In the genomic region with DNA sequence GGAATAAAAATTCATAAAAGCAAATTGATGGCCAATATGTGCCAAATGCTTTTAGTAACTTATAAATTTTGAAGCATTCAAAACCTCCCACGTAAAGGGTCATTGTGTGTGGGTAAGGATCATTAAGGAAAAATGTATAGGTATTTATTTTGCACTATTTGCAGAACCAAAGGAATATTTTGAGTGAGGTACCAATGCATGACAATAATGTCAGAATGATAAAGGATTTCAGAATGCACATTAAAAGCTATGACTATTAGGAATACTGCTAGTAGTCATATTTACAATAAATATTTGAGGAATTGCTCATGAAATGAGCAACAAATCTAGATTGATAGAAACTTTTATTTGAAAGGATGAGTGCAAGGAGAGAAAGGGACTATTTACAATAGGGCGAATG, we compare ENCODE assay signal across 23 cellular contexts.
DNase-seq lines count a peak whose midpoint lies in the region; ATAC-seq, FAIRE-seq and TF ChIP-seq lines count a peak whose summit lies in the region.
"Had no signal": no experiment of that assay in that cellular context is flagged by ENCODE, and none has a peak within 500 bp of the region (broad histone marks: within the 10 kb centered on the region; RNA-seq: fewer than 3 reads in every experiment).

No MANE protein-coding gene starts in this region.

- H3K56ac ChIP-seq in H1 (replicated peaks; ENCODE audit: insufficient read length, low read depth, low read length) = no peak overlapping the region

- H3K14ac ChIP-seq in H1 (ENCODE audit: insufficient read length) = no peak overlapping the region

- H3K9me3 Mint-ChIP-seq in stimulated activated memory B cell treated with anti-CD40 and anti-IgM and Interleukin-4, amounts not matched to agents 10 μg/mL and 1 μg/mL and 100 μg/mL, for 72 hours = no peaks in the 10 kb centered on the region

- no peak overlapping the region for H3K4me3 ChIP-seq in A549
- no peak overlapping the region for H3K4me3 ChIP-seq in SU-DHL-6 (ENCODE audit: insufficient read depth, low read length, poor library complexity, severe bottlenecking)
- no peak overlapping the region for H3K4me3 ChIP-seq in H1 (ENCODE audit: extremely low read depth in 1 of 4, insufficient read depth in 2 of 4, low read depth in 3 of 4, low read length in 4 of 4)
- H3K4me3 ChIP-seq: BLaER1 had no signal

- no peak overlapping the region for H3K18ac ChIP-seq in H1 (ENCODE audit: extremely low read depth, low read length)

- 5% methylated on average over 2 of the region's 2 CpGs for WGBS in A549 (ENCODE audit: missing lambda C conversion rate)
- 97% methylated on average over 2 of the region's 2 CpGs; no CpG with 5 or more reads in 1 of the 2 experiments for WGBS in H1 (ENCODE audit: extremely low coverage in 1 of 2, insufficient coverage in 1 of 2, insufficient read length in 1 of 2, insufficient replicate concordance in 2 of 2, low coverage in 1 of 2, low lambda C conversion rate in 2 of 2, missing lambda C conversion rate in 1 of 2), 2 experiments

- no peaks in the 10 kb centered on the region for H3K27me3 Mint-ChIP-seq in stimulated activated memory B cell treated with anti-CD40 and anti-IgM and Interleukin-4, amounts not matched to agents 10 μg/mL and 1 μg/mL and 100 μg/mL, for 72 hours
- H3K27me3 Mint-ChIP-seq: CD4-positive, alpha-beta T cell had no signal

- H3K4ac ChIP-seq in H1 (replicated peaks; ENCODE audit: insufficient read length, low read depth, low read length) = no peak overlapping the region

- POLR2A ChIA-PET in A549 (lab: Yijun Ruan, JAX) (no interaction called here), H1 (lab: Charles Lee; ENCODE audit: partially characterized antibody) (no interaction called here)

- H2AK5ac ChIP-seq in H1 (ENCODE audit: low read depth, low read length) = no peak overlapping the region

- no peak overlapping the region for H2BK120ac ChIP-seq in H1 (replicated peaks; ENCODE audit: low read depth, low read length)

- H3K9me3 ChIP-seq in A549 = no peaks in the 10 kb centered on the region
- H3K9me3 ChIP-seq in SU-DHL-6 (ENCODE audit: insufficient read depth, low read length) = no peaks in the 10 kb centered on the region
- H3K9me3 ChIP-seq in H1 (ENCODE audit: insufficient read depth in 2 of 2, low read depth in 1 of 2, low read length in 1 of 2) = no peaks in the 10 kb centered on the region
- H3K9me3 ChIP-seq: BE2C, BLaER1, Caco-2 had no signal

- H4K5ac ChIP-seq in H1 (ENCODE audit: insufficient read length, low read depth, low read length) = no peak overlapping the region

- H4K91ac ChIP-seq in H1 (replicated peaks; ENCODE audit: insufficient read length, low read length) = no peak overlapping the region

- TF ChIP-seq EP300 in A549 (IDR thresholded peaks at IDR 0.05) (no peak), H1 (IDR thresholded peaks at IDR 0.05; ENCODE audit: borderline replicate concordance in 1 of 2, low read depth in 2 of 2, low read length in 2 of 2) (no peak)

- no peak overlapping the region for H3K23ac ChIP-seq in H1 (ENCODE audit: insufficient read length)

- no peaks in the 10 kb centered on the region for H3K4me1 Mint-ChIP-seq in stimulated activated memory B cell treated with anti-CD40 and anti-IgM and Interleukin-4, amounts not matched to agents 10 μg/mL and 1 μg/mL and 100 μg/mL, for 72 hours

- H3K4me3 Mint-ChIP-seq in stimulated activated memory B cell treated with anti-CD40 and anti-IgM and Interleukin-4, amounts not matched to agents 10 μg/mL and 1 μg/mL and 100 μg/mL, for 72 hours = no peak overlapping the region
- H3K4me3 Mint-ChIP-seq: CD4-positive, alpha-beta T cell; CD8-positive, alpha-beta T cell had no signal

- FAIRE-seq in A549 (lab: Jason Lieb, UNC) (no peak), H1 (lab: Jason Lieb, UNC) (no peak)
- FAIRE-seq: D721Med, G401.6, GM12891, GM19239 had no signal

- H3K79me1 ChIP-seq in H1 (ENCODE audit: low read depth, low read length) = no peaks in the 10 kb centered on the region

- H4K8ac ChIP-seq in H1 (ENCODE audit: extremely low read depth, insufficient read depth, low read length) = no peak overlapping the region

- DNase-seq in A549 (ENCODE audit: low read depth in 1 of 2, low spot score in 1 of 2) (no peak), HCEC 1CT (peak; percentile 7), H1 (ENCODE audit: low read depth in 1 of 2, low spot score in 2 of 2) (no peak), C1 segment of cervical spinal cord (lab: John Stamatoyannopoulos, UW) (no peak), HUDEP-2 (lab: John Stamatoyannopoulos, UW; ENCODE audit: unreplicated experiment in 76 of 76) (no peak)
- DNase-seq in stimulated activated CD8-positive, alpha-beta memory T cell treated with anti-CD3 and anti-CD28 coated beads, Interleukin-4, amount 100 ng/mL, for 48 hours = no peak
- DNase-seq: ACHN; BE2C; Caco-2; Calu3; CD4-positive, alpha-beta T cell; CD8-positive, alpha-beta T cell; DMS79 treated with DMSO at 0.1 percent for 48 hours; GF-D8 had no signal

- H3K4me1 ChIP-seq in A549 (peaks cover 6% of the 10 kb centered on the region; the same call in 1 of the 3 replicates), H1 (replicated peaks in 1 of 4; ENCODE audit: control insufficient read depth in 3 of 4, insufficient read depth in 4 of 4, low read length in 3 of 4) (no peaks in the 10 kb centered on the region)
- H3K4me1 ChIP-seq: BE2C, BLaER1, Caco-2 had no signal

- H4K20me1 ChIP-seq in SU-DHL-6 (ENCODE audit: low read depth, low read length) = no peaks in the 10 kb centered on the region
- H4K20me1 ChIP-seq in H1 (replicated peaks in 1 of 2; ENCODE audit: control insufficient read depth in 1 of 2, insufficient read depth in 2 of 2, low read length in 2 of 2) = no peaks in the 10 kb centered on the region
- H4K20me1 ChIP-seq: BLaER1 had no signal

- TF ChIP-seq CTCF in A549 (IDR thresholded peaks at IDR 0.05) (no peak), SU-DHL-6 (IDR thresholded peaks at IDR 0.05; ENCODE audit: insufficient read depth, low read length, poor library complexity, severe bottlenecking) (no peak), H1 (IDR thresholded peaks at IDR 0.05; ENCODE audit: control extremely low read depth in 1 of 3, insufficient read depth in 1 of 3, low read depth in 1 of 3, low read length in 3 of 3) (no peak)

- peak in 1 of 2 experiments; percentile 29; a peak in 2 of 6 replicates for ATAC-seq in A549
- ATAC-seq in stimulated activated memory B cell treated with anti-CD40 and anti-IgM and Interleukin-4, amounts not matched to agents 10 μg/mL and 1 μg/mL and 100 μg/mL, for 72 hours = no peak
- ATAC-seq: CD8-positive, alpha-beta T cell had no signal

- H3K36me3 ChIP-seq in SU-DHL-6 (ENCODE audit: low read length) = no peaks in the 10 kb centered on the region
- no peaks in the 10 kb centered on the region for H3K36me3 ChIP-seq in H1 (ENCODE audit: control insufficient read depth in 2 of 4, insufficient read depth in 4 of 4, low read length in 3 of 4)
- H3K36me3 ChIP-seq: BE2C, BLaER1 had no signal

- no peaks in the 10 kb centered on the region for H3K9me2 ChIP-seq in SU-DHL-6 (replicated peaks; ENCODE audit: insufficient read depth, low read length)

- H2AFZ ChIP-seq in SU-DHL-6 (ENCODE audit: low read depth, low read length, severe bottlenecking) = peak overlapping the region; percentile 22
- H2AFZ ChIP-seq in H1 (ENCODE audit: low read length) = peak overlapping the region; percentile 52; the same call in 1 of the 2 replicates

- no peaks in the 10 kb centered on the region for H3K36me3 Mint-ChIP-seq in stimulated activated memory B cell treated with anti-CD40 and anti-IgM and Interleukin-4, amounts not matched to agents 10 μg/mL and 1 μg/mL and 100 μg/mL, for 72 hours
- H3K36me3 Mint-ChIP-seq: CD8-positive, alpha-beta T cell had no signal

- H3K9ac ChIP-seq in SU-DHL-6 (ENCODE audit: low read length) = no peak overlapping the region
- H3K9ac ChIP-seq in H1 (replicated peaks in 1 of 4; ENCODE audit: extremely low read depth in 1 of 4, low read depth in 3 of 4, low read length in 3 of 4) = no peak overlapping the region
- H3K9ac ChIP-seq: BLaER1 had no signal

- no peaks in the 10 kb centered on the region for H3K79me2 ChIP-seq in SU-DHL-6 (ENCODE audit: insufficient read depth, low read length)
- H3K79me2 ChIP-seq in H1 (ENCODE audit: control insufficient read depth in 1 of 2, insufficient read depth in 2 of 2, low read length in 2 of 2) = no peaks in the 10 kb centered on the region

- H3K27ac Mint-ChIP-seq in stimulated activated memory B cell treated with anti-CD40 and anti-IgM and Interleukin-4, amounts not matched to agents 10 μg/mL and 1 μg/mL and 100 μg/mL, for 72 hours = no peak overlapping the region
- H3K27ac Mint-ChIP-seq: CD4-positive, alpha-beta T cell; CD8-positive, alpha-beta T cell had no signal

- no peak overlapping the region for H3K27ac ChIP-seq in A549
- no peak overlapping the region for H3K27ac ChIP-seq in SU-DHL-6 (ENCODE audit: low read depth, low read length)
- H3K27ac ChIP-seq in H1 (ENCODE audit: low read depth, low read length) = no peak overlapping the region
- H3K27ac ChIP-seq: 22Rv1, BLaER1, C4-2B had no signal

- no peaks in the 10 kb centered on the region for H3F3A ChIP-seq in SU-DHL-6 (ENCODE audit: insufficient read depth)

- TF ChIP-seq POLR2A in A549 (IDR thresholded peaks at IDR 0.05; ENCODE audit: low read length) = no peak
- TF ChIP-seq POLR2A in H1 (IDR thresholded peaks at IDR 0.05; ENCODE audit: control extremely low read depth in 1 of 2, low read depth in 2 of 2, low read length in 2 of 2) = no peak

- no peak overlapping the region for H2BK5ac ChIP-seq in H1 (ENCODE audit: low read depth, low read length)

- TF ChIP-seq RAD21 in A549 (conservative IDR thresholded peaks at IDR 0.05 in 1 of 2, IDR thresholded peaks at IDR 0.05 in 1 of 2) = no peak
- no peak for TF ChIP-seq RAD21 in H1 (IDR thresholded peaks at IDR 0.05 in 1 of 2, conservative IDR thresholded peaks at IDR 0.05 in 1 of 2; ENCODE audit: low read depth in 2 of 2, low read length in 2 of 2)

- CTCF ChIA-PET in A549 (lab: Yijun Ruan, JAX) (no interaction called here), H1 (lab: Charles Lee; ENCODE audit: partially characterized antibody) (no interaction called here)

- H3K4me2 ChIP-seq in A549 (peak overlapping the region; percentile 41), SU-DHL-6 (ENCODE audit: low read depth, low read length, poor library complexity, severe bottlenecking) (no peak overlapping the region), H1 (ENCODE audit: insufficient read depth in 1 of 2, low read depth in 2 of 2, low read length in 2 of 2) (no peak overlapping the region)
- H3K4me2 ChIP-seq: BLaER1 had no signal

- H3K23me2 ChIP-seq in H1 (ENCODE audit: low read depth, low read length) = no peaks in the 10 kb centered on the region

- H2BK12ac ChIP-seq in H1 (ENCODE audit: low read depth, low read length) = no peak overlapping the region

- no peak overlapping the region for H2BK15ac ChIP-seq in H1 (ENCODE audit: low read length)

- H2BK20ac ChIP-seq in H1 (ENCODE audit: low read length) = no peak overlapping the region

- H3K27me3 ChIP-seq in SU-DHL-6 (ENCODE audit: low read length) = no peaks in the 10 kb centered on the region
- no peaks in the 10 kb centered on the region for H3K27me3 ChIP-seq in H1 (replicated peaks in 1 of 4; ENCODE audit: control insufficient read depth in 3 of 4, extremely low read depth in 1 of 4, insufficient read depth in 3 of 4, low read length in 3 of 4)
- H3K27me3 ChIP-seq: BE2C, BLaER1 had no signal

TF ChIP-seq in A549, 52 proteins besides CTCF, POLR2A, EP300 and RAD21 (continues in another document):
- TF ChIP-seq POLR2AphosphoS2 (conservative IDR thresholded peaks at IDR 0.05; ENCODE audit: low read length) = no peak

TF ChIP-seq in H1, 55 proteins besides CTCF, POLR2A, EP300 and RAD21 (continues in another document):
- TF ChIP-seq TCF12 (IDR thresholded peaks at IDR 0.05; ENCODE audit: low read depth, low read length) = no peak
